13 cellular contexts compared by ENCODE assay signal in the genomic region with DNA sequence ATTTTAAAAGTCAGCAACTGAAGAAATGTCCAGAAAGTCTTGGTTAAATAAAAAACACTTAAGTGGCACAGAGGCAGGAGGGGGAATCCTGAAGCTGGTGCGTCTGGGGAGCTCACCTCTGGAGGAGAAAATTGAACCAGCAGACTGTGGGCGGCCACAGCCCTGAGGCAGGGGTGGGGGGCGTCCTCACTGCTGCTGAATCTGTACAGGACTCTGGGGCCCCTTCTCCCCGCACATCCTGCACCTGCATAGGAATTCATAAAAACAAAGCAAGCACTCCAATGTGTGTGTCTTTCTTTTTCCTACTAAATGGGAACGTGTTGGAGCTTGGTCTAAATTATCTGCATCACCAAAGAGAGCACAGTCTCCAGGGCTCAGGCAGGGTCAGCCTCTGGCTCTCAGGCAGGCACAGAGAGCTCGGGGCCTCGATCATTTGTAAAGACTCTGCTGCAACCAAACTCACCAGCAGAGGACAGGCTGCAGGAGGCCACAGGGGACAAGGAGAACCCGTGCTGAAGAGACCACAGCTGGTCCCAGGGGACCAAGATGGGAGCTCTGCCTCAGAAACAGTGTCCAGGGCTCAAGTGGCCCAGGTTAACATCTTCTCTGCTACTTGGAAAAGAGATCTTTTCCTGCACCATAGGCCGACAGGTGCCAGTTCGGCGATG.
"Had no signal": no experiment of that assay in that cellular context is flagged by ENCODE, and none has a peak within 500 bp of the region (broad histone marks: within the 10 kb centered on the region; RNA-seq: fewer than 3 reads in every experiment).

No MANE protein-coding gene starts in this region.

- ATAC-seq: activated T-cell treated with anti-CD3 and anti-CD28 coated beads, Interleukin-2, amount 50 U/mL, for 4 hours; foreskin keratinocyte; left cardiac atrium; mucosa of descending colon; naive thymus-derived CD8-positive, alpha-beta T cell; right lobe of liver had no signal

- DNase-seq: activated CD4-positive, alpha-beta memory T cell treated with anti-CD3 and anti-CD28 coated beads for 36 hours; activated CD4-positive, alpha-beta T cell treated with anti-CD3 and anti-CD28 coated beads for 1 hour; activated gamma-delta T cell; activated naive CD8-positive, alpha-beta T cell treated with anti-CD3 and anti-CD28 coated beads, Interleukin-2, amount 10 ng/mL, durations not matched to agents 7 days and 5 days; activated T-cell treated with anti-CD3 and anti-CD28 coated beads, Interleukin-2, amount 50 U/mL, for 4 hours; foreskin keratinocyte; left cardiac atrium; mucosa of descending colon; naive thymus-derived CD8-positive, alpha-beta T cell; occipital lobe; stimulated activated CD4-positive, alpha-beta T cell treated with anti-CD3 and anti-CD28 coated beads, Interleukin-12 subunit alpha, Interleukin-12 subunit beta, amount 100 ng/mL, for 4 hours; stimulated activated naive CD4-positive, alpha-beta T cell treated with Interleukin-2 at 50 U/mL for 16 hours had no signal
